Comparison of ENCODE assay signal across 1 cellular context in the genomic region with DNA sequence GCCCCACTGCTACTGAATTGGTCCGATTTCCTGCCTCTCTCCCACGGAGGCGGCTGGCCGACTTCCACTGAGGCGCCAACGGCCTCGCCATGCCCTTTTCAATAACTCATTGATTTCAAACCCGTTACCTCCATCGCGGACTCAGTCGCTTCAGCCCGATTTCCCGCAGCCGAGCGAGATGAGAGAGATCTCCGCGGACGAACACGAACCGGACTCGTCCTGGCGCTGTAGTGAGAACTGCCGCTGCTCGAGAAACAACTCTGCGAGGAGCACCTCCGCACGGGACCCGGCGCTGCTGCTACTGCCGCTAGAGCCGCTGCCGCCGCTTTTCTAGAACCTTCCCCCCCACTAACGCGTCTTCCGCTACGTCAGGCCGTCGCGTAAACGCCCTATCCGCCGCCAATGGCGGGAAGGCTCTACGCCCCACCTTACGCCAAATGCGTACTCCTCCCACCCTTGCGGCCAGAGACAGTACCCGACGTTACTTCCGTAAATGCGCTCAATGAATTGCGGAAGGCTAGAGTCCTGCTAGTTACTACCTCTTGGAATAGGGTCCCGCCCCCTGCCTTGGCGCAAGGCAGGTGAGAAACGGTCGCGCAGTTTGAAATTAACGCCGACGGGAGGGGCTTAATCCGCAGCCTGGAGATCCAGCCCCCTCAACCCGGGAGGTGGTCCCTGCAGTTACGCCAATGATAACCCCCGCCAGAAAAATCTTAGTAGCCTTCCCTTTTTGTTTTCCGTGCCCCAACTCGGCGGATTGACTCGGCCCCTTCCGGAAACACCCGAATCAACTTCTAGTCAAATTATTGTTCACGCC.
TF ChIP-seq lines count a peak whose summit lies in the region.

A gene (minus strand): TSS at position 303 of the 817 bp plus-strand sequence. CDS start 169 bp downstream, at position 134.

TF ChIP-seq in K562, 482 proteins besides CTCF, POLR2A, EP300 and RAD21 (continued from another document and continues in another):
- TF ChIP-seq, protein P1, sequence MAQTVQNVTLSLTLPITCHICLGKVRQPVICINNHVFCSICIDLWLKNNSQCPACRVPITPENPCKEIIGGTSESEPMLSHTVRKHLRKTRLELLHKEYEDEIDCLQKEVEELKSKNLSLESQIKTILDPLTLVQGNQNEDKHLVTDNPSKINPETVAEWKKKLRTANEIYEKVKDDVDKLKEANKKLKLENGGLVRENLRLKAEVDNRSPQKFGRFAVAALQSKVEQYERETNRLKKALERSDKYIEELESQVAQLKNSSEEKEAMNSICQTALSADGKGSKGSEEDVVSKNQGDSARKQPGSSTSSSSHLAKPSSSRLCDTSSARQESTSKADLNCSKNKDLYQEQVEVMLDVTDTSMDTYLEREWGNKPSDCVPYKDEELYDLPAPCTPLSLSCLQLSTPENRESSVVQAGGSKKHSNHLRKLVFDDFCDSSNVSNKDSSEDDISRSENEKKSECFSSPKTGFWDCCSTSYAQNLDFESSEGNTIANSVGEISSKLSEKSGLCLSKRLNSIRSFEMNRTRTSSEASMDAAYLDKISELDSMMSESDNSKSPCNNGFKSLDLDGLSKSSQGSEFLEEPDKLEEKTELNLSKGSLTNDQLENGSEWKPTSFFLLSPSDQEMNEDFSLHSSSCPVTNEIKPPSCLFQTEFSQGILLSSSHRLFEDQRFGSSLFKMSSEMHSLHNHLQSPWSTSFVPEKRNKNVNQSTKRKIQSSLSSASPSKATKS (CRISPR knock-in tag; IDR thresholded peaks at IDR 0.05): no peak
- TF ChIP-seq SIN3B (IDR thresholded peaks at IDR 0.05; ENCODE audit: low read depth) (peak; percentile 18; the same call in 1 of the 2 replicates), NBN (IDR thresholded peaks at IDR 0.05; ENCODE audit: low read depth) (no peak), RBFOX2 (IDR thresholded peaks at IDR 0.05; ENCODE audit: low read depth, low read length) (peak; percentile 92), PCBP2 (IDR thresholded peaks at IDR 0.05; ENCODE audit: low read depth, low read length, poor library complexity, severe bottlenecking) (no peak), HNRNPK (IDR thresholded peaks at IDR 0.05; ENCODE audit: low read depth, low read length, poor library complexity, severe bottlenecking) (peak; percentile 100), TFAM (CRISPR knock-in tag; conservative IDR thresholded peaks at IDR 0.05) (no peak), ZNF24 (IDR thresholded peaks at IDR 0.05) (peak; percentile 100), STAT5B (CRISPR knock-in tag; IDR thresholded peaks at IDR 0.05) (no peak), ZNF695 (CRISPR knock-in tag; IDR thresholded peaks at IDR 0.05) (no peak), TEAD2 (tag; IDR thresholded peaks at IDR 0.05) (no peak), MYBL2 (IDR thresholded peaks at IDR 0.05; ENCODE audit: low read depth) (peak; percentile 98), MYBL2 (CRISPR knock-in tag; IDR thresholded peaks at IDR 0.05; ENCODE audit: borderline replicate concordance) (peak; percentile 97; the same call in 1 of the 2 replicates), ZNF785 (CRISPR knock-in tag; IDR thresholded peaks at IDR 0.05) (no peak), SMC3 (conservative IDR thresholded peaks at IDR 0.05; ENCODE audit: insufficient read depth, low read depth, low read length) (no peak), PYGO2 (tag; IDR thresholded peaks at IDR 0.05) (no peak), SMARCB1 (IDR thresholded peaks at IDR 0.05; ENCODE audit: insufficient read length, low read depth) (no peak), TRIM24 (IDR thresholded peaks at IDR 0.05) (0 out of 4 replicates have a peak, but pooled peaks have one; percentile 2 to 39), ZNF431 (CRISPR knock-in tag; IDR thresholded peaks at IDR 0.05) (0 out of 2 replicates have a peak, but pooled peaks have one; percentile 74), BRCA1 (IDR thresholded peaks at IDR 0.05) (no peak), BRCA1 (CRISPR knock-in tag; IDR thresholded peaks at IDR 0.05) (no peak), ELF2 (CRISPR knock-in tag; IDR thresholded peaks at IDR 0.05) (no peak; the same call in 1 of the 2 replicates), ZNF408 (CRISPR knock-in tag; IDR thresholded peaks at IDR 0.05; ENCODE audit: low read depth) (no peak), KAT2B (IDR thresholded peaks at IDR 0.05; ENCODE audit: low read depth, low read length) (no peak), ZFPM2 (CRISPR knock-in tag; IDR thresholded peaks at IDR 0.05) (no peak), MTA1 (IDR thresholded peaks at IDR 0.05; ENCODE audit: borderline replicate concordance) (peak; percentile 98), THRAP3 (IDR thresholded peaks at IDR 0.05; ENCODE audit: borderline replicate concordance) (peak; percentile 78), ZNF76 (CRISPR knock-in tag; IDR thresholded peaks at IDR 0.05; ENCODE audit: borderline replicate concordance) (no peak), RHOXF2B (CRISPR knock-in tag; conservative IDR thresholded peaks at IDR 0.05) (peak; percentile 74; the same call in 1 of the 2 replicates), CBX2 (IDR thresholded peaks at IDR 0.05; ENCODE audit: insufficient read depth, low read length, poor library complexity, severe bottlenecking) (no peak), TBL1XR1 (IDR thresholded peaks at IDR 0.05; ENCODE audit: low read length in 2 of 2) (peak; percentile 51 to 96; a peak in 3 of 4 replicates), ZNF717 (CRISPR knock-in tag; IDR thresholded peaks at IDR 0.05) (0 out of 2 replicates have a peak, but pooled peaks have one; percentile 69), NRF1 (conservative IDR thresholded peaks at IDR 0.05 in 1 of 2, IDR thresholded peaks at IDR 0.05 in 1 of 2) (peak; percentile 75 to 80), CHCHD3 (CRISPR knock-in tag; IDR thresholded peaks at IDR 0.05) (peak; percentile 96), EWSR1 (IDR thresholded peaks at IDR 0.05; ENCODE audit: borderline replicate concordance, low read depth, partially characterized antibody) (no peak), LARP7 (IDR thresholded peaks at IDR 0.05) (peak; percentile 78; the same call in 1 of the 2 replicates), MAFK (IDR thresholded peaks at IDR 0.05; ENCODE audit: low read length) (no peak), POLR2B (IDR thresholded peaks at IDR 0.05; ENCODE audit: low read depth, partially characterized antibody) (peak; percentile 99), RBBP5 (IDR thresholded peaks at IDR 0.05; ENCODE audit: borderline replicate concordance, insufficient read depth, low read length, poor library complexity, severe bottlenecking) (peak; percentile 52)
- TF ChIP-seq, protein P2, sequence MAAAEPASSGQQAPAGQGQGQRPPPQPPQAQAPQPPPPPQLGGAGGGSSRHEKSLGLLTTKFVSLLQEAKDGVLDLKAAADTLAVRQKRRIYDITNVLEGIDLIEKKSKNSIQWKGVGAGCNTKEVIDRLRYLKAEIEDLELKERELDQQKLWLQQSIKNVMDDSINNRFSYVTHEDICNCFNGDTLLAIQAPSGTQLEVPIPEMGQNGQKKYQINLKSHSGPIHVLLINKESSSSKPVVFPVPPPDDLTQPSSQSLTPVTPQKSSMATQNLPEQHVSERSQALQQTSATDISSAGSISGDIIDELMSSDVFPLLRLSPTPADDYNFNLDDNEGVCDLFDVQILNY (CRISPR knock-in tag; IDR thresholded peaks at IDR 0.05): no peak
- TF ChIP-seq, protein P3, sequence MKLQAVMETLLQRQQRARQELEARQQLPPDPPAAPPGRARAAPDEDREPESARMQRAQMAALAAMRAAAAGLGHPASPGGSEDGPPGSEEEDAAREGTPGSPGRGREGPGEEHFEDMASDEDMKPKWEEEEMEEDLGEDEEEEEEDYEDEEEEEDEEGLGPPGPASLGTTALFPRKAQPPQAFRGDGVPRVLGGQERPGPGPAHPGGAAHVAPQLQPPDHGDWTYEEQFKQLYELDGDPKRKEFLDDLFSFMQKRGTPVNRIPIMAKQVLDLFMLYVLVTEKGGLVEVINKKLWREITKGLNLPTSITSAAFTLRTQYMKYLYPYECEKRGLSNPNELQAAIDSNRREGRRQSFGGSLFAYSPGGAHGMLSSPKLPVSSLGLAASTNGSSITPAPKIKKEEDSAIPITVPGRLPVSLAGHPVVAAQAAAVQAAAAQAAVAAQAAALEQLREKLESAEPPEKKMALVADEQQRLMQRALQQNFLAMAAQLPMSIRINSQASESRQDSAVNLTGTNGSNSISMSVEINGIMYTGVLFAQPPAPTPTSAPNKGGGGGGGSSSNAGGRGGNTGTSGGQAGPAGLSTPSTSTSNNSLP (IDR thresholded peaks at IDR 0.05; ENCODE audit: borderline replicate concordance, low read depth, low read length): no peak
- TF ChIP-seq, protein P4, sequence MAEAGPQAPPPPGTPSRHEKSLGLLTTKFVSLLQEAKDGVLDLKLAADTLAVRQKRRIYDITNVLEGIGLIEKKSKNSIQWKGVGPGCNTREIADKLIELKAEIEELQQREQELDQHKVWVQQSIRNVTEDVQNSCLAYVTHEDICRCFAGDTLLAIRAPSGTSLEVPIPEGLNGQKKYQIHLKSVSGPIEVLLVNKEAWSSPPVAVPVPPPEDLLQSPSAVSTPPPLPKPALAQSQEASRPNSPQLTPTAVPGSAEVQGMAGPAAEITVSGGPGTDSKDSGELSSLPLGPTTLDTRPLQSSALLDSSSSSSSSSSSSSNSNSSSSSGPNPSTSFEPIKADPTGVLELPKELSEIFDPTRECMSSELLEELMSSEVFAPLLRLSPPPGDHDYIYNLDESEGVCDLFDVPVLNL (CRISPR knock-in tag; IDR thresholded peaks at IDR 0.05; ENCODE audit: low read depth): peak; percentile 14; the same call in 1 of the 2 replicates
- TF ChIP-seq, protein P5, sequence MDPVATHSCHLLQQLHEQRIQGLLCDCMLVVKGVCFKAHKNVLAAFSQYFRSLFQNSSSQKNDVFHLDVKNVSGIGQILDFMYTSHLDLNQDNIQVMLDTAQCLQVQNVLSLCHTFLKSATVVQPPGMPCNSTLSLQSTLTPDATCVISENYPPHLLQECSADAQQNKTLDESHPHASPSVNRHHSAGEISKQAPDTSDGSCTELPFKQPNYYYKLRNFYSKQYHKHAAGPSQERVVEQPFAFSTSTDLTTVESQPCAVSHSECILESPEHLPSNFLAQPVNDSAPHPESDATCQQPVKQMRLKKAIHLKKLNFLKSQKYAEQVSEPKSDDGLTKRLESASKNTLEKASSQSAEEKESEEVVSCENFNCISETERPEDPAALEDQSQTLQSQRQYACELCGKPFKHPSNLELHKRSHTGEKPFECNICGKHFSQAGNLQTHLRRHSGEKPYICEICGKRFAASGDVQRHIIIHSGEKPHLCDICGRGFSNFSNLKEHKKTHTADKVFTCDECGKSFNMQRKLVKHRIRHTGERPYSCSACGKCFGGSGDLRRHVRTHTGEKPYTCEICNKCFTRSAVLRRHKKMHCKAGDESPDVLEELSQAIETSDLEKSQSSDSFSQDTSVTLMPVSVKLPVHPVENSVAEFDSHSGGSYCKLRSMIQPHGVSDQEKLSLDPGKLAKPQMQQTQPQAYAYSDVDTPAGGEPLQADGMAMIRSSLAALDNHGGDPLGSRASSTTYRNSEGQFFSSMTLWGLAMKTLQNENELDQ (CRISPR knock-in tag; IDR thresholded peaks at IDR 0.05; ENCODE audit: borderline replicate concordance): no peak
- TF ChIP-seq, protein P6, sequence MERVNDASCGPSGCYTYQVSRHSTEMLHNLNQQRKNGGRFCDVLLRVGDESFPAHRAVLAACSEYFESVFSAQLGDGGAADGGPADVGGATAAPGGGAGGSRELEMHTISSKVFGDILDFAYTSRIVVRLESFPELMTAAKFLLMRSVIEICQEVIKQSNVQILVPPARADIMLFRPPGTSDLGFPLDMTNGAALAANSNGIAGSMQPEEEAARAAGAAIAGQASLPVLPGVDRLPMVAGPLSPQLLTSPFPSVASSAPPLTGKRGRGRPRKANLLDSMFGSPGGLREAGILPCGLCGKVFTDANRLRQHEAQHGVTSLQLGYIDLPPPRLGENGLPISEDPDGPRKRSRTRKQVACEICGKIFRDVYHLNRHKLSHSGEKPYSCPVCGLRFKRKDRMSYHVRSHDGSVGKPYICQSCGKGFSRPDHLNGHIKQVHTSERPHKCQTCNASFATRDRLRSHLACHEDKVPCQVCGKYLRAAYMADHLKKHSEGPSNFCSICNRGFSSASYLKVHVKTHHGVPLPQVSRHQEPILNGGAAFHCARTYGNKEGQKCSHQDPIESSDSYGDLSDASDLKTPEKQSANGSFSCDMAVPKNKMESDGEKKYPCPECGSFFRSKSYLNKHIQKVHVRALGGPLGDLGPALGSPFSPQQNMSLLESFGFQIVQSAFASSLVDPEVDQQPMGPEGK (CRISPR knock-in tag; IDR thresholded peaks at IDR 0.05; ENCODE audit: borderline replicate concordance): no peak
- TF ChIP-seq, protein P7, sequence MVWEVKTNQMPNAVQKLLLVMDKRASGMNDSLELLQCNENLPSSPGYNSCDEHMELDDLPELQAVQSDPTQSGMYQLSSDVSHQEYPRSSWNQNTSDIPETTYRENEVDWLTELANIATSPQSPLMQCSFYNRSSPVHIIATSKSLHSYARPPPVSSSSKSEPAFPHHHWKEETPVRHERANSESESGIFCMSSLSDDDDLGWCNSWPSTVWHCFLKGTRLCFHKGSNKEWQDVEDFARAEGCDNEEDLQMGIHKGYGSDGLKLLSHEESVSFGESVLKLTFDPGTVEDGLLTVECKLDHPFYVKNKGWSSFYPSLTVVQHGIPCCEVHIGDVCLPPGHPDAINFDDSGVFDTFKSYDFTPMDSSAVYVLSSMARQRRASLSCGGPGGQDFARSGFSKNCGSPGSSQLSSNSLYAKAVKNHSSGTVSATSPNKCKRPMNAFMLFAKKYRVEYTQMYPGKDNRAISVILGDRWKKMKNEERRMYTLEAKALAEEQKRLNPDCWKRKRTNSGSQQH (CRISPR knock-in tag; IDR thresholded peaks at IDR 0.05): no peak
- TF ChIP-seq, protein P8, sequence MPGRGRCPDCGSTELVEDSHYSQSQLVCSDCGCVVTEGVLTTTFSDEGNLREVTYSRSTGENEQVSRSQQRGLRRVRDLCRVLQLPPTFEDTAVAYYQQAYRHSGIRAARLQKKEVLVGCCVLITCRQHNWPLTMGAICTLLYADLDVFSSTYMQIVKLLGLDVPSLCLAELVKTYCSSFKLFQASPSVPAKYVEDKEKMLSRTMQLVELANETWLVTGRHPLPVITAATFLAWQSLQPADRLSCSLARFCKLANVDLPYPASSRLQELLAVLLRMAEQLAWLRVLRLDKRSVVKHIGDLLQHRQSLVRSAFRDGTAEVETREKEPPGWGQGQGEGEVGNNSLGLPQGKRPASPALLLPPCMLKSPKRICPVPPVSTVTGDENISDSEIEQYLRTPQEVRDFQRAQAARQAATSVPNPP (IDR thresholded peaks at IDR 0.05; ENCODE audit: borderline replicate concordance, insufficient read depth, insufficient read length): no peak
- TF ChIP-seq, protein P9, sequence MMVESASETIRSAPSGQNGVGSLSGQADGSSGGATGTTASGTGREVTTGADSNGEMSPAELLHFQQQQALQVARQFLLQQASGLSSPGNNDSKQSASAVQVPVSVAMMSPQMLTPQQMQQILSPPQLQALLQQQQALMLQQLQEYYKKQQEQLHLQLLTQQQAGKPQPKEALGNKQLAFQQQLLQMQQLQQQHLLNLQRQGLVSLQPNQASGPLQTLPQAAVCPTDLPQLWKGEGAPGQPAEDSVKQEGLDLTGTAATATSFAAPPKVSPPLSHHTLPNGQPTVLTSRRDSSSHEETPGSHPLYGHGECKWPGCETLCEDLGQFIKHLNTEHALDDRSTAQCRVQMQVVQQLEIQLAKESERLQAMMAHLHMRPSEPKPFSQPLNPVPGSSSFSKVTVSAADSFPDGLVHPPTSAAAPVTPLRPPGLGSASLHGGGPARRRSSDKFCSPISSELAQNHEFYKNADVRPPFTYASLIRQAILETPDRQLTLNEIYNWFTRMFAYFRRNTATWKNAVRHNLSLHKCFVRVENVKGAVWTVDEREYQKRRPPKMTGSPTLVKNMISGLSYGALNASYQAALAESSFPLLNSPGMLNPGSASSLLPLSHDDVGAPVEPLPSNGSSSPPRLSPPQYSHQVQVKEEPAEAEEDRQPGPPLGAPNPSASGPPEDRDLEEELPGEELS (CRISPR knock-in tag; IDR thresholded peaks at IDR 0.05; ENCODE audit: borderline replicate concordance): no peak
